8 cellular contexts compared by ENCODE assay signal in the genomic region with DNA sequence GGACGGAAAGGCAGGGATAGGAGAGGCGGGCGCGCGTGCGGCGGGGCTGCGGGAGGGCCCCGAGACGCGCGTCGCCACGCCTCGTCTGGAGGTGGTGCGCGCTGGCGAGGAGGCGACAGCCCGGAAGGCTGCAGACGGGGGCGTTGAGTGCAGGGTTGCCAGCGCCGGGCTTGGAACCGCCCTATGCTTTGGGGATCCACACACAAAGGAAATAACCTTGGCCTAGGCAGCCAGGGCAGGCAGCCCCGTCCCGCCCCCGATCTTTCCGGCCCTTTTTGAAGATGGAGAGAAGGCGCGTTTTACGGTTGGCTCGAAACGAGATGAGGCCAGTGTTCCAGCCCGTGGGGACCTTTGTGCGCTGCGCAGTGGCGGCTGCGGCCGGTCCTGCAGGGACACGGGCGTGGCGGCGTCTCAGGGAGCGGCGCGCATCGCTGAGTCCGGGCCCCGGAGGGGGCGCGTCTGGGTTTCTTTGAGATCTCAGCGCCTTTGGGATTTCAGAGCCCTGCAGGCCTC. TPM values are rescaled to one million over a fixed set of nuclear protein-coding genes. Genes with fewer than 3 reads are reported as not detected.
DNase-seq lines count a peak whose midpoint lies in the region; ATAC-seq and TF ChIP-seq lines count a peak whose summit lies in the region.

No MANE protein-coding gene starts in this region.

- TF ChIP-seq EP300 in neural cell (conservative IDR thresholded peaks at IDR 0.05; ENCODE audit: poor library complexity, severe bottlenecking) = peak; percentile 35

- no peak for TF ChIP-seq RAD21 in neural cell (conservative IDR thresholded peaks at IDR 0.05)

- DNase-seq in Ammon's horn (ENCODE audit: low spot score) = peak; percentile 49
- DNase-seq in activated T-helper 1 cell treated with anti-CD3 and anti-CD28 coated beads, Interleukin-2, amount 50 U/mL, for 16 hours (ENCODE audit: low read depth in 1 of 2, low spot score in 1 of 2) = peak; percentile 49 to 51
- peak; percentile 28 for DNase-seq in fibroblast of the aortic adventitia (ENCODE audit: low read depth)
- peak in 40 of 49 donors; percentile 26 to 77 (median 56) for DNase-seq in substantia nigra (lab: John Stamatoyannopoulos, UW)

- peak overlapping the region; percentile 88 for H3K9ac ChIP-seq in OCI-LY3 (ENCODE audit: low read length)
- H3K9ac ChIP-seq in neural cell (ENCODE audit: low read length) = peak overlapping the region; percentile 97

- peak overlapping the region; percentile 88 for H3K4me2 ChIP-seq in OCI-LY3 (ENCODE audit: low read length)
- H3K4me2 ChIP-seq in neural cell (ENCODE audit: low read length) = peak overlapping the region; percentile 86

- no peaks in the 10 kb centered on the region for H3K9me3 ChIP-seq in OCI-LY3 (ENCODE audit: insufficient read depth, low read length)
- no peaks in the 10 kb centered on the region for H3K9me3 ChIP-seq in neural cell (ENCODE audit: low read length)

- H2AFZ ChIP-seq in OCI-LY3 (ENCODE audit: low read depth, low read length) = peak overlapping the region; percentile 48
- peak overlapping the region; percentile 59 for H2AFZ ChIP-seq in neural cell (ENCODE audit: low read depth, low read length)

- H3K4me1 ChIP-seq in OCI-LY3 (ENCODE audit: low read length) = peaks cover 60% of the 10 kb centered on the region

- H3K27me3 ChIP-seq in OCI-LY3 (ENCODE audit: low read depth, low read length) (no peaks in the 10 kb centered on the region), neural cell (ENCODE audit: insufficient read depth, low read depth, low read length) (no peaks in the 10 kb centered on the region)

- ATAC-seq in GM19023 (IDR thresholded peaks at IDR 0.05; ENCODE audit: unreplicated experiment) = peak; percentile 68
- ATAC-seq in HG03342 (IDR thresholded peaks at IDR 0.05; ENCODE audit: unreplicated experiment) = peak; percentile 47

- peaks cover 15% of the 10 kb centered on the region for H3F3A ChIP-seq in neural cell (ENCODE audit: insufficient read depth, low read length, poor library complexity, severe bottlenecking)

- H3K36me3 ChIP-seq in OCI-LY3 (replicated peaks; ENCODE audit: low read depth, low read length) (no peaks in the 10 kb centered on the region), neural cell (ENCODE audit: insufficient read depth, low read length) (no peaks in the 10 kb centered on the region)

- no peaks in the 10 kb centered on the region for H3K9me2 ChIP-seq in neural cell (ENCODE audit: insufficient read depth, low read length)

- H3K27ac ChIP-seq in OCI-LY3 (ENCODE audit: low read length) (peak overlapping the region; percentile 90), neural cell (ENCODE audit: low read length) (peak overlapping the region; percentile 98), substantia nigra (ENCODE audit: low read depth, low read length, poor library complexity, severe bottlenecking) (peak overlapping the region; percentile 79)

- H4K20me1 ChIP-seq in OCI-LY3 (ENCODE audit: insufficient read depth, low read length) = no peaks in the 10 kb centered on the region; the same call in 1 of the 2 replicates
- no peaks in the 10 kb centered on the region for H4K20me1 ChIP-seq in neural cell (ENCODE audit: insufficient read depth)

- peak overlapping the region; percentile 79 for H3K4me3 ChIP-seq in OCI-LY3 (ENCODE audit: low read length)
- H3K4me3 ChIP-seq in fibroblast of the aortic adventitia (ENCODE audit: low read depth, low read length) = peak overlapping the region; percentile 63
- peak overlapping the region; percentile 89 for H3K4me3 ChIP-seq in neural cell (ENCODE audit: low read length)

- TF ChIP-seq CTCF in OCI-LY3 (IDR thresholded peaks at IDR 0.05; ENCODE audit: low read depth, low read length) = peak; percentile 13; the same call in 1 of the 2 replicates
- TF ChIP-seq CTCF in fibroblast of the aortic adventitia (IDR thresholded peaks at IDR 0.05; ENCODE audit: insufficient read depth, low read length) = no peak
- no peak for TF ChIP-seq CTCF in neural cell (IDR thresholded peaks at IDR 0.05; ENCODE audit: poor library complexity, severe bottlenecking)

- peaks cover 42% of the 10 kb centered on the region for H3K79me2 ChIP-seq in OCI-LY3 (ENCODE audit: low read length)
- peaks cover 63% of the 10 kb centered on the region for H3K79me2 ChIP-seq in neural cell (replicated peaks; ENCODE audit: insufficient read depth, low read length)

TF ChIP-seq in neural cell, 6 proteins besides CTCF, POLR2A, EP300 and RAD21:
- TF ChIP-seq, protein P1, sequence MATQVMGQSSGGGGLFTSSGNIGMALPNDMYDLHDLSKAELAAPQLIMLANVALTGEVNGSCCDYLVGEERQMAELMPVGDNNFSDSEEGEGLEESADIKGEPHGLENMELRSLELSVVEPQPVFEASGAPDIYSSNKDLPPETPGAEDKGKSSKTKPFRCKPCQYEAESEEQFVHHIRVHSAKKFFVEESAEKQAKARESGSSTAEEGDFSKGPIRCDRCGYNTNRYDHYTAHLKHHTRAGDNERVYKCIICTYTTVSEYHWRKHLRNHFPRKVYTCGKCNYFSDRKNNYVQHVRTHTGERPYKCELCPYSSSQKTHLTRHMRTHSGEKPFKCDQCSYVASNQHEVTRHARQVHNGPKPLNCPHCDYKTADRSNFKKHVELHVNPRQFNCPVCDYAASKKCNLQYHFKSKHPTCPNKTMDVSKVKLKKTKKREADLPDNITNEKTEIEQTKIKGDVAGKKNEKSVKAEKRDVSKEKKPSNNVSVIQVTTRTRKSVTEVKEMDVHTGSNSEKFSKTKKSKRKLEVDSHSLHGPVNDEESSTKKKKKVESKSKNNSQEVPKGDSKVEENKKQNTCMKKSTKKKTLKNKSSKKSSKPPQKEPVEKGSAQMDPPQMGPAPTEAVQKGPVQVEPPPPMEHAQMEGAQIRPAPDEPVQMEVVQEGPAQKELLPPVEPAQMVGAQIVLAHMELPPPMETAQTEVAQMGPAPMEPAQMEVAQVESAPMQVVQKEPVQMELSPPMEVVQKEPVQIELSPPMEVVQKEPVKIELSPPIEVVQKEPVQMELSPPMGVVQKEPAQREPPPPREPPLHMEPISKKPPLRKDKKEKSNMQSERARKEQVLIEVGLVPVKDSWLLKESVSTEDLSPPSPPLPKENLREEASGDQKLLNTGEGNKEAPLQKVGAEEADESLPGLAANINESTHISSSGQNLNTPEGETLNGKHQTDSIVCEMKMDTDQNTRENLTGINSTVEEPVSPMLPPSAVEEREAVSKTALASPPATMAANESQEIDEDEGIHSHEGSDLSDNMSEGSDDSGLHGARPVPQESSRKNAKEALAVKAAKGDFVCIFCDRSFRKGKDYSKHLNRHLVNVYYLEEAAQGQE (IDR thresholded peaks at IDR 0.05; ENCODE audit: borderline replicate concordance) = peak; percentile 72
- peak; percentile 10 for TF ChIP-seq TAF1 (IDR thresholded peaks at IDR 0.05; ENCODE audit: low read depth)
- peak; percentile 12 for TF ChIP-seq SMC3 (conservative IDR thresholded peaks at IDR 0.05; ENCODE audit: poor library complexity)
- no peak for TF ChIP-seq EZH2 (IDR thresholded peaks at IDR 0.05; ENCODE audit: borderline replicate concordance, insufficient read depth, low read length, poor library complexity, severe bottlenecking)
- no peak for TF ChIP-seq MXI1 (conservative IDR thresholded peaks at IDR 0.05; ENCODE audit: poor library complexity, severe bottlenecking)
- TF ChIP-seq POLR2AphosphoS5 (IDR thresholded peaks at IDR 0.05) = peak; percentile 51

RNA-seq across cellular contexts. Expression of gene TRIM2, which starts 50.8 kb away (rescaled TPM):
- 34.6 and 78.5 TPM in 2 replicates for total RNA-seq in fibroblast of the aortic adventitia (ENCODE audit: low replicate concordance)
- 218 and 261 TPM in 2 replicates for polyA plus RNA-seq in neural cell
- 723 and 816 TPM in 2 replicates for polyA minus RNA-seq in neural cell

Comparison
In these comparisons a context has a peak if more than half of its experiments do, and no peak if none do; other contexts are left out.
1. Peak in every context shown above with its lines: DNase-seq, ATAC-seq, H3K4me3 ChIP-seq and H3K27ac ChIP-seq.